ENCODE assay signal across 3 cellular contexts in the genomic region with DNA sequence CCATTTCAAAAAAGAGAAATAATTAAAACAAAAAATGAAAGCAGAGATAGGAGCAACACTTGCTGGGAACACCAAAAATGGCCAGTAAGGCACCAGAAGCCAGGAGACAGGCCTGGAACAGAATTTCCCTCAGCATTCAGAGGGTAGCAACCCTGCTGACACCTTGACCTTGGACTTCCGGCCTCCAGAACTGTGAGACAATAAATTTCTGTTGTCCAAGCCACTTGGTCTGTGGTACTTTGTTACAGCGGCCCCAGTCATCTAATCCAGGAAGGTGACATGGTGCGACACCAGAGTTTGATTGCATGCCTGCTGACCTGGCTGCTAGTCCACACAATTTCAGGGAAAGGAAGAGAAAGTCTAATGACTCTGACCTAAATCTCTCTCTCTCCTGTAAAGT.
A peak's percentile ranks its signal among the peaks of the same experiment; 100 is the strongest.
TF ChIP-seq lines count a peak whose summit lies in the region.

No MANE protein-coding gene starts in this region.

TF ChIP-seq in HepG2, 621 proteins besides CTCF, POLR2A, EP300 and RAD21 (continues in another document):
- TF ChIP-seq HMG20A (CRISPR knock-in tag; IDR thresholded peaks at IDR 0.05; ENCODE audit: borderline replicate concordance) = peak; percentile 21; the same call in 1 of the 2 replicates
- peak; percentile 17; the same call in 1 of the 2 replicates for TF ChIP-seq HOXA3 (CRISPR knock-in tag; IDR thresholded peaks at IDR 0.05)
- no peak for TF ChIP-seq FOXP1 (IDR thresholded peaks at IDR 0.05)
- peak; percentile 7; the same call in 1 of the 2 replicates for TF ChIP-seq FOXP1 (CRISPR knock-in tag; IDR thresholded peaks at IDR 0.05)
- peak; percentile 38; the same call in 1 of the 2 replicates for TF ChIP-seq ETV5 (CRISPR knock-in tag; IDR thresholded peaks at IDR 0.05; ENCODE audit: borderline replicate concordance)
- TF ChIP-seq, protein P1, sequence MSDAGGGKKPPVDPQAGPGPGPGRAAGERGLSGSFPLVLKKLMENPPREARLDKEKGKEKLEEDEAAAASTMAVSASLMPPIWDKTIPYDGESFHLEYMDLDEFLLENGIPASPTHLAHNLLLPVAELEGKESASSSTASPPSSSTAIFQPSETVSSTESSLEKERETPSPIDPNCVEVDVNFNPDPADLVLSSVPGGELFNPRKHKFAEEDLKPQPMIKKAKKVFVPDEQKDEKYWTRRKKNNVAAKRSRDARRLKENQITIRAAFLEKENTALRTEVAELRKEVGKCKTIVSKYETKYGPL (CRISPR knock-in tag; IDR thresholded peaks at IDR 0.05) = no peak
- no peak for TF ChIP-seq NKX3-1 (CRISPR knock-in tag; IDR thresholded peaks at IDR 0.05)
- no peak for TF ChIP-seq SOX13 (IDR thresholded peaks at IDR 0.05)
- TF ChIP-seq SOX13 (CRISPR knock-in tag; conservative IDR thresholded peaks at IDR 0.05 in 1 of 2, IDR thresholded peaks at IDR 0.05 in 1 of 2) = peak in 1 of 2 experiments; percentile 69; a peak in 2 of 4 replicates
- no peak for TF ChIP-seq ZNF703 (CRISPR knock-in tag; IDR thresholded peaks at IDR 0.05; ENCODE audit: borderline replicate concordance)
- TF ChIP-seq ZNF678 (CRISPR knock-in tag; IDR thresholded peaks at IDR 0.05) = no peak
- TF ChIP-seq SOX6 (IDR thresholded peaks at IDR 0.05) = no peak
- TF ChIP-seq SOX6 (CRISPR knock-in tag; IDR thresholded peaks at IDR 0.05) = peak; percentile 70
- peak; percentile 63 for TF ChIP-seq RARA (CRISPR knock-in tag; IDR thresholded peaks at IDR 0.05)
- TF ChIP-seq, protein P2, sequence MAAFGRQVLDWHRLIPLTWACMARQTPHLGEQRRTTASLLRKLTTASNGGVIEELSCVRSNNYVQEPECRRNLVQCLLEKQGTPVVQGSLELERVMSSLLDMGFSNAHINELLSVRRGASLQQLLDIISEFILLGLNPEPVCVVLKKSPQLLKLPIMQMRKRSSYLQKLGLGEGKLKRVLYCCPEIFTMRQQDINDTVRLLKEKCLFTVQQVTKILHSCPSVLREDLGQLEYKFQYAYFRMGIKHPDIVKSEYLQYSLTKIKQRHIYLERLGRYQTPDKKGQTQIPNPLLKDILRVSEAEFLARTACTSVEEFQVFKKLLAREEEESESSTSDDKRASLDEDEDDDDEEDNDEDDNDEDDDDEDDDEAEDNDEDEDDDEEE (CRISPR knock-in tag; IDR thresholded peaks at IDR 0.05) = no peak
- peak; percentile 50; the same call in 1 of the 2 replicates for TF ChIP-seq NR2F6 (IDR thresholded peaks at IDR 0.05)
- peak; percentile 55; the same call in 1 of the 2 replicates for TF ChIP-seq NR2F6 (CRISPR knock-in tag; IDR thresholded peaks at IDR 0.05)
- no peak for TF ChIP-seq CREM (IDR thresholded peaks at IDR 0.05)
- no peak for TF ChIP-seq CREM (CRISPR knock-in tag; IDR thresholded peaks at IDR 0.05)
- TF ChIP-seq ASH2L (IDR thresholded peaks at IDR 0.05; ENCODE audit: insufficient read length, low read depth, low read length) = no peak

TF ChIP-seq in IMR-90, 13 proteins besides CTCF, POLR2A, EP300 and RAD21:
- TF ChIP-seq, protein P3, sequence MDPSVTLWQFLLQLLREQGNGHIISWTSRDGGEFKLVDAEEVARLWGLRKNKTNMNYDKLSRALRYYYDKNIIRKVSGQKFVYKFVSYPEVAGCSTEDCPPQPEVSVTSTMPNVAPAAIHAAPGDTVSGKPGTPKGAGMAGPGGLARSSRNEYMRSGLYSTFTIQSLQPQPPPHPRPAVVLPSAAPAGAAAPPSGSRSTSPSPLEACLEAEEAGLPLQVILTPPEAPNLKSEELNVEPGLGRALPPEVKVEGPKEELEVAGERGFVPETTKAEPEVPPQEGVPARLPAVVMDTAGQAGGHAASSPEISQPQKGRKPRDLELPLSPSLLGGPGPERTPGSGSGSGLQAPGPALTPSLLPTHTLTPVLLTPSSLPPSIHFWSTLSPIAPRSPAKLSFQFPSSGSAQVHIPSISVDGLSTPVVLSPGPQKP (IDR thresholded peaks at IDR 0.05; ENCODE audit: borderline replicate concordance, low read depth, low read length) = no peak
- TF ChIP-seq RCOR1 (IDR thresholded peaks at IDR 0.05; ENCODE audit: insufficient replicate concordance, low read length) = no peak
- TF ChIP-seq, protein P4, sequence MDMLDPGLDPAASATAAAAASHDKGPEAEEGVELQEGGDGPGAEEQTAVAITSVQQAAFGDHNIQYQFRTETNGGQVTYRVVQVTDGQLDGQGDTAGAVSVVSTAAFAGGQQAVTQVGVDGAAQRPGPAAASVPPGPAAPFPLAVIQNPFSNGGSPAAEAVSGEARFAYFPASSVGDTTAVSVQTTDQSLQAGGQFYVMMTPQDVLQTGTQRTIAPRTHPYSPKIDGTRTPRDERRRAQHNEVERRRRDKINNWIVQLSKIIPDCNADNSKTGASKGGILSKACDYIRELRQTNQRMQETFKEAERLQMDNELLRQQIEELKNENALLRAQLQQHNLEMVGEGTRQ (IDR thresholded peaks at IDR 0.05; ENCODE audit: low read depth, low read length) = no peak
- no peak for TF ChIP-seq NFE2L2 (IDR thresholded peaks at IDR 0.05; ENCODE audit: low read depth, low read length)
- TF ChIP-seq MXI1 (IDR thresholded peaks at IDR 0.05; ENCODE audit: borderline replicate concordance, low read depth, low read length) = no peak
- TF ChIP-seq FOS (IDR thresholded peaks at IDR 0.05; ENCODE audit: low read depth, low read length) = no peak
- no peak for TF ChIP-seq CHD1 (IDR thresholded peaks at IDR 0.05; ENCODE audit: low read depth, low read length)
- no peak for TF ChIP-seq RFX5 (IDR thresholded peaks at IDR 0.05; ENCODE audit: low read depth, low read length)
- no peak for TF ChIP-seq SMC3 (IDR thresholded peaks at IDR 0.05; ENCODE audit: low read depth, low read length)
- no peak for TF ChIP-seq MAFK (IDR thresholded peaks at IDR 0.05; ENCODE audit: low read depth, low read length)
- no peak for TF ChIP-seq CEBPB (IDR thresholded peaks at IDR 0.05; ENCODE audit: low read depth, low read length)
- no peak for TF ChIP-seq MAZ (IDR thresholded peaks at IDR 0.05; ENCODE audit: borderline replicate concordance, low read depth, low read length)
- no peak for TF ChIP-seq BHLHE40 (IDR thresholded peaks at IDR 0.05; ENCODE audit: low read depth, low read length)
TF ChIP-seq in IMR-90: peak in this region for 0.

TF ChIP-seq in H1, 55 proteins besides CTCF, POLR2A, EP300 and RAD21:
- TF ChIP-seq CHD1 (IDR thresholded peaks at IDR 0.05; ENCODE audit: low read depth, low read length) (no peak), BACH1 (IDR thresholded peaks at IDR 0.05; ENCODE audit: low read length) (no peak), SIN3A (conservative IDR thresholded peaks at IDR 0.05 in 1 of 2, IDR thresholded peaks at IDR 0.05 in 1 of 2; ENCODE audit: low read depth in 1 of 2, low read length in 2 of 2) (no peak), CBX8 (IDR thresholded peaks at IDR 0.05; ENCODE audit: borderline replicate concordance, low read depth, low read length) (no peak), MAFK (IDR thresholded peaks at IDR 0.05; ENCODE audit: low read depth, low read length) (no peak), POLR2AphosphoS5 (IDR thresholded peaks at IDR 0.05; ENCODE audit: low read depth, low read length) (no peak), RBBP5 (IDR thresholded peaks at IDR 0.05; ENCODE audit: borderline replicate concordance, low read depth, low read length) (no peak), SAP30 (IDR thresholded peaks at IDR 0.05; ENCODE audit: insufficient read depth, insufficient replicate concordance, low read length) (no peak), POU5F1 (IDR thresholded peaks at IDR 0.05; ENCODE audit: low read depth, low read length) (no peak), TEAD4 (IDR thresholded peaks at IDR 0.05; ENCODE audit: low read depth, low read length) (no peak), HDAC2 (IDR thresholded peaks at IDR 0.05; ENCODE audit: borderline replicate concordance in 1 of 2, low read depth in 2 of 2, low read length in 2 of 2) (no peak)
- TF ChIP-seq, protein P5, sequence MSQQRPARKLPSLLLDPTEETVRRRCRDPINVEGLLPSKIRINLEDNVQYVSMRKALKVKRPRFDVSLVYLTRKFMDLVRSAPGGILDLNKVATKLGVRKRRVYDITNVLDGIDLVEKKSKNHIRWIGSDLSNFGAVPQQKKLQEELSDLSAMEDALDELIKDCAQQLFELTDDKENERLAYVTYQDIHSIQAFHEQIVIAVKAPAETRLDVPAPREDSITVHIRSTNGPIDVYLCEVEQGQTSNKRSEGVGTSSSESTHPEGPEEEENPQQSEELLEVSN (IDR thresholded peaks at IDR 0.05) = no peak
- TF ChIP-seq, protein P6, sequence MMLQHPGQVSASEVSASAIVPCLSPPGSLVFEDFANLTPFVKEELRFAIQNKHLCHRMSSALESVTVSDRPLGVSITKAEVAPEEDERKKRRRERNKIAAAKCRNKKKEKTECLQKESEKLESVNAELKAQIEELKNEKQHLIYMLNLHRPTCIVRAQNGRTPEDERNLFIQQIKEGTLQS (IDR thresholded peaks at IDR 0.05; ENCODE audit: insufficient read depth, low read depth, low read length) = no peak
TF ChIP-seq in H1: peak in this region for 0.
